ENCODE assay signal across 1 cellular context in genomic region chr10:97025613-97026242, GRCh38.
A peak's percentile ranks its signal among the peaks of the same experiment; 100 is the strongest.
TF ChIP-seq lines count a peak whose summit lies in the region.

No MANE protein-coding gene starts in this region.

TF ChIP-seq in HepG2, 621 proteins besides CTCF, POLR2A, EP300 and RAD21 (continued from another document):
- TF ChIP-seq NFAT5 (CRISPR knock-in tag; IDR thresholded peaks at IDR 0.05), result no peak
- TF ChIP-seq MTERF4 (CRISPR knock-in tag; IDR thresholded peaks at IDR 0.05), result no peak
- peak; percentile 67 for TF ChIP-seq CEBPB (IDR thresholded peaks at IDR 0.05; ENCODE audit: borderline replicate concordance, low read depth, low read length)
- TF ChIP-seq ZMYM4 (CRISPR knock-in tag; IDR thresholded peaks at IDR 0.05), result 0 out of 2 replicates have a peak, but pooled peaks have one; percentile 13
- TF ChIP-seq HHEX (CRISPR knock-in tag; IDR thresholded peaks at IDR 0.05), result no peak
- no peak for TF ChIP-seq ZFYVE20 (CRISPR knock-in tag; IDR thresholded peaks at IDR 0.05; ENCODE audit: borderline replicate concordance, low read depth)
- no peak for TF ChIP-seq MBD4 (IDR thresholded peaks at IDR 0.05; ENCODE audit: borderline replicate concordance, low read length)
- TF ChIP-seq RBFOX2 (IDR thresholded peaks at IDR 0.05; ENCODE audit: low read depth, low read length), result no peak
- TF ChIP-seq FOSL2 (CRISPR knock-in tag; IDR thresholded peaks at IDR 0.05), result 0 out of 2 replicates have a peak, but pooled peaks have one; percentile 9
- no peak for TF ChIP-seq SOX6 (IDR thresholded peaks at IDR 0.05)
- no peak for TF ChIP-seq SOX6 (CRISPR knock-in tag; IDR thresholded peaks at IDR 0.05)
- no peak for TF ChIP-seq NFYC (CRISPR knock-in tag; IDR thresholded peaks at IDR 0.05)
- TF ChIP-seq BCL3 (CRISPR knock-in tag; IDR thresholded peaks at IDR 0.05), result 0 out of 2 replicates have a peak, but pooled peaks have one; percentile 38
- no peak for TF ChIP-seq ZNF564 (CRISPR knock-in tag; IDR thresholded peaks at IDR 0.05)
- TF ChIP-seq DR1 (CRISPR knock-in tag; IDR thresholded peaks at IDR 0.05), result no peak
- peak; percentile 23; the same call in 1 of the 2 replicates for TF ChIP-seq ZFX (CRISPR knock-in tag; IDR thresholded peaks at IDR 0.05; ENCODE audit: low read depth)
- no peak for TF ChIP-seq ZZZ3 (CRISPR knock-in tag; IDR thresholded peaks at IDR 0.05; ENCODE audit: borderline replicate concordance)
- TF ChIP-seq FOXP4 (CRISPR knock-in tag; IDR thresholded peaks at IDR 0.05), result no peak
- peak; percentile 68 for TF ChIP-seq STAG1 (CRISPR knock-in tag; IDR thresholded peaks at IDR 0.05)
- TF ChIP-seq NFATC3 (CRISPR knock-in tag; IDR thresholded peaks at IDR 0.05), result 0 out of 2 replicates have a peak, but pooled peaks have one; percentile 31
- TF ChIP-seq NFYB (CRISPR knock-in tag; IDR thresholded peaks at IDR 0.05), result no peak
- no peak for TF ChIP-seq NFIC (IDR thresholded peaks at IDR 0.05; ENCODE audit: low read length)
- TF ChIP-seq ERF (CRISPR knock-in tag; IDR thresholded peaks at IDR 0.05), result no peak
- no peak for TF ChIP-seq U2AF2 (IDR thresholded peaks at IDR 0.05; ENCODE audit: low read depth, low read length)
- no peak for TF ChIP-seq SAP130 (CRISPR knock-in tag; IDR thresholded peaks at IDR 0.05; ENCODE audit: low read depth)
- no peak for TF ChIP-seq PRDM10 (CRISPR knock-in tag; IDR thresholded peaks at IDR 0.05; ENCODE audit: low read depth)
- peak; percentile 88 for TF ChIP-seq CEBPG (CRISPR knock-in tag; IDR thresholded peaks at IDR 0.05)
- TF ChIP-seq ARNT2 (CRISPR knock-in tag; IDR thresholded peaks at IDR 0.05; ENCODE audit: low read depth), result no peak
- TF ChIP-seq ZSCAN30 (CRISPR knock-in tag; IDR thresholded peaks at IDR 0.05), result no peak
